Comparison of ENCODE assay signal across 1 cellular context in genomic region chr12:57561117-57561516, GRCh38. TPM values are rescaled to one million over a fixed set of nuclear protein-coding genes. Genes with fewer than 3 reads are reported as not detected.
"Had no signal": no experiment of that assay in that cellular context is flagged by ENCODE, and none has a peak within 500 bp of the region (broad histone marks: within the 10 kb centered on the region; RNA-seq: fewer than 3 reads in every experiment).

No MANE protein-coding gene starts in this region.

RNA-seq across cellular contexts. Expression of gene KIF5A, which starts 11.3 kb away (rescaled TPM):
- total RNA-seq: ascending aorta had no signal
